In genomic region chr2:60104514-60105501, GRCh38 we compare ENCODE assay signal across 10 cellular contexts.
A peak's percentile ranks its signal among the peaks of the same experiment; 100 is the strongest.
DNase-seq lines count a peak whose midpoint lies in the region; ATAC-seq and TF ChIP-seq lines count a peak whose summit lies in the region.
"Had no signal": no experiment of that assay in that cellular context is flagged by ENCODE, and none has a peak within 500 bp of the region (broad histone marks: within the 10 kb centered on the region; RNA-seq: fewer than 3 reads in every experiment).

No MANE protein-coding gene starts in this region.

- H3K9me3 ChIP-seq in DND-41 (ENCODE audit: insufficient read depth, low read length, severe bottlenecking) (no peaks in the 10 kb centered on the region), MM.1S (replicated peaks; ENCODE audit: insufficient read depth, low read length) (no peaks in the 10 kb centered on the region)

- peak overlapping the region; percentile 64 for H3K9ac ChIP-seq in DND-41 (ENCODE audit: low read depth, low read length)
- no peak overlapping the region for H3K9ac ChIP-seq in MM.1S (ENCODE audit: low read length)

- H3K4me3 ChIP-seq in DND-41 (ENCODE audit: low read depth in 1 of 2, low read length in 2 of 2) (peak overlapping the region in 1 of 2 experiments; percentile 50; a peak in 2 of 4 replicates), MM.1S (ENCODE audit: low read length) (no peak overlapping the region)

- TF ChIP-seq CTCF in DND-41 (IDR thresholded peaks at IDR 0.05; ENCODE audit: borderline replicate concordance, extremely low read depth, low read length, poor library complexity, severe bottlenecking) (no peak), MM.1S (IDR thresholded peaks at IDR 0.05; ENCODE audit: low read length) (no peak)

- peak overlapping the region; percentile 64 for H3K4me2 ChIP-seq in DND-41 (ENCODE audit: insufficient read depth, low read length)
- no peak overlapping the region for H3K4me2 ChIP-seq in MM.1S (ENCODE audit: low read depth, low read length)

- peaks cover 10% of the 10 kb centered on the region; the same call in 1 of the 2 replicates for H3K79me2 ChIP-seq in DND-41 (ENCODE audit: insufficient read depth, low read length)
- no peaks in the 10 kb centered on the region for H3K79me2 ChIP-seq in MM.1S (ENCODE audit: low read length)

- no peaks in the 10 kb centered on the region for H3K9me2 ChIP-seq in MM.1S (replicated peaks; ENCODE audit: insufficient read depth, low read length)

- no peaks in the 10 kb centered on the region for H3K27me3 ChIP-seq in DND-41 (ENCODE audit: insufficient read depth, low read length, poor library complexity)
- H3K27me3 ChIP-seq in MM.1S (replicated peaks; ENCODE audit: insufficient read depth, low read length), result no peaks in the 10 kb centered on the region

- H2AFZ ChIP-seq in DND-41 (ENCODE audit: low read depth, low read length) (peak overlapping the region; percentile 58), MM.1S (ENCODE audit: low read length) (0 out of 2 replicates have a peak overlapping the region, but pooled peaks have one; percentile 8)

- H4K20me1 ChIP-seq in DND-41 (ENCODE audit: insufficient read depth, low read length) (no peaks in the 10 kb centered on the region), MM.1S (ENCODE audit: insufficient read depth, low read length) (no peaks in the 10 kb centered on the region)

- H3K36me3 ChIP-seq in DND-41 (ENCODE audit: insufficient read depth, low read length) (no peaks in the 10 kb centered on the region), MM.1S (replicated peaks; ENCODE audit: insufficient read depth, low read length) (no peaks in the 10 kb centered on the region)

- peak; percentile 73 for DNase-seq in DND-41
- no peak for DNase-seq in MM.1S
- DNase-seq in epidermal melanocyte (ENCODE audit: insufficient read length, low spot score), result no peak
- no peak for DNase-seq in iPS-NIHi11 (ENCODE audit: low spot score)
- no peak for DNase-seq in NCI-H82 treated with DMSO at 0.1 percent for 48 hours (lab: John Stamatoyannopoulos, UW; ENCODE audit: unreplicated experiment)
- DNase-seq: amniotic stem cell, NCI-H1417 treated with DMSO at 0.1 percent for 48 hours had no signal

- ATAC-seq in DND-41 (ENCODE audit: insufficient read depth, low read depth), result peak; percentile 58
- peak; percentile 69 for ATAC-seq in GM21529 (IDR thresholded peaks at IDR 0.05; ENCODE audit: unreplicated experiment)
- ATAC-seq in esophagus mucosa, result peak; percentile 43
- ATAC-seq in GM21786 (IDR thresholded peaks at IDR 0.05; ENCODE audit: unreplicated experiment), result no peak

- H3F3A ChIP-seq in MM.1S (ENCODE audit: insufficient read depth, low read length), result no peaks in the 10 kb centered on the region

- H3K4me1 ChIP-seq in DND-41 (ENCODE audit: insufficient read depth, low read length) (peaks cover 82% of the 10 kb centered on the region), MM.1S (ENCODE audit: low read length) (no peaks in the 10 kb centered on the region)

- H3K27ac ChIP-seq in DND-41 (ENCODE audit: low read length) (peak overlapping the region; percentile 97), MM.1S (ENCODE audit: low read length) (no peak overlapping the region)
